Comparison of ENCODE assay signal across 34 cellular contexts in the genomic region with DNA sequence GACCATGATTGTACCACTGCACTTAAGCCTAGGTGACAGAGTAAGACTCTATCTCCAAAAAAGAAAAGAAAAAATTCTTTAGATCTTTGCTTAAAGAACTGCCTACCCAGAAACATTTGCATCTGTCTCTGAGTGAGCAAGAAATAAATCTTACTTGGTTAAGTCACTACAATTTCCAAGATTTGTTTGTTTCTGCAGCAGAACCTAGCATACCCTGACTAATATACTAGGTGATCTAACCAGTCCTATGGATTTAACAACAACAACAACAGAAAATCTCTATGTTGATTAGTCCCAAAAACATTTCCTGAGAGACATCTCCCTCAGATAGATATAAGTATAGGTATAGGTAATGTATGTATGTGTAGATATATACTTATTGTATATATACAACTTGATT.
"Had no signal": no experiment of that assay in that cellular context is flagged by ENCODE, and none has a peak within 500 bp of the region (broad histone marks: within the 10 kb centered on the region; RNA-seq: fewer than 3 reads in every experiment).

No MANE protein-coding gene starts in this region.

- H3K4me3 ChIP-seq: MG63 had no signal

- H3K9me3 ChIP-seq: MG63 had no signal

- DNase-seq: Karpas-422, Kasumi-1, MG63, MM.1S, MV-4-11, NCI-H1048, NCI-H1092, NCI-H1092 treated with DMSO at 0.1 percent for 48 hours, NCI-H1105, NCI-H1105 treated with DMSO at 0.1 percent for 48 hours, NCI-H1417, NCI-H1417 treated with DMSO at 0.1 percent for 48 hours, NCI-H1436, NCI-H1436 treated with DMSO at 0.1 percent for 48 hours, NCI-H146, NCI-H1694, NCI-H1694 treated with DMSO at 0.1 percent for 48 hours, NCI-H187, NCI-H187 treated with DMSO at 0.1 percent for 48 hours, NCI-H1930, NCI-H2029, NCI-H2029 treated with DMSO at 0.1 percent for 48 hours, NCI-H2081, NCI-H2081 treated with DMSO at 0.1 percent for 48 hours, NCI-H2107, NCI-H2171, NCI-H2171 treated with DMSO at 0.1 percent for 48 hours, NCI-H2227 treated with DMSO at 0.1 percent for 48 hours, NCI-H226, NCI-H345, NCI-H446, NCI-H446 treated with DMSO at 0.1 percent for 48 hours, NCI-H510A, NCI-H510A treated with DMSO at 0.1 percent for 48 hours had no signal

- H3K27me3 ChIP-seq: MG63 had no signal

- H3K36me3 ChIP-seq: MG63 had no signal
